8 cellular contexts compared by ENCODE assay signal in genomic region chrX:49041683-49042529, GRCh38. TPM values are rescaled to one million over a fixed set of nuclear protein-coding genes. Genes with fewer than 3 reads are reported as not detected.
DNase-seq lines count a peak whose midpoint lies in the region; ATAC-seq and TF ChIP-seq lines count a peak whose summit lies in the region.

No MANE protein-coding gene starts in this region.

- 7 to 31% methylated on average over 10 to 11 of the region's 11 CpGs for WGBS in lower leg skin, 2 donors
- WGBS in transverse colon (ENCODE audit: low coverage in 1 of 2), 2 donors, result 35% methylated on average over 11 of the region's 11 CpGs; no CpG with 5 or more reads in 1 of the 2 donors

- DNase-seq in GM12865 (ENCODE audit: low read depth) (peak; percentile 13), NCI-H82 treated with DMSO at 0.1 percent for 48 hours (lab: John Stamatoyannopoulos, UW; ENCODE audit: unreplicated experiment) (peak; percentile 7), breast epithelium (ENCODE audit: low spot score in 2 of 2) (no peak), lower leg skin (ENCODE audit: low spot score in 2 of 2) (no peak), transverse colon (no peak)
- no peak for DNase-seq in activated CD8-positive, alpha-beta memory T cell treated with anti-CD3 and anti-CD28 coated beads, Interleukin-2, amount 50 U/mL, for 48 hours

- TF ChIP-seq EP300 in transverse colon (IDR thresholded peaks at IDR 0.05; ENCODE audit: low read depth), result no peak

- in situ Hi-C loops in transverse colon (cut with MboI; ENCODE audit: low pct_ligation_motif_present in 1 of 4, low pct_unique_long_range_greater_than_20kb in 1 of 4, low sequenced_read_pairs in 3 of 4), result no loop called here

- H3K4me1 ChIP-seq in breast epithelium (peaks cover 0 to 5% of the 10 kb centered on the region in 2 donors), transverse colon (peaks cover 0 to 29% (median 6%) of the 10 kb centered on the region in 4 donors)

- peaks cover 0 to 4% of the 10 kb centered on the region in 2 donors for H3K9me3 ChIP-seq in breast epithelium
- H3K9me3 ChIP-seq in transverse colon, result no peaks in the 10 kb centered on the region

- intact Hi-C loops in breast epithelium (cut with DNase I; ENCODE audit: low total_unique reads), result no loop called here
- intact Hi-C loops in lower leg skin (cut with DNase I; ENCODE audit: low total_unique reads), result no loop called here
- intact Hi-C loops in transverse colon (cut with DNase I; ENCODE audit: low total_unique reads), result no loop called here

- TF ChIP-seq POLR2A in breast epithelium (IDR thresholded peaks at IDR 0.05) (no peak), lower leg skin (IDR thresholded peaks at IDR 0.05) (no peak), transverse colon (IDR thresholded peaks at IDR 0.05) (no peak)

- no peaks in the 10 kb centered on the region for H3K27me3 ChIP-seq in breast epithelium
- no peaks in the 10 kb centered on the region for H3K27me3 ChIP-seq in transverse colon

- peak overlapping the region; percentile 98 to 100 for H3K27ac ChIP-seq in breast epithelium
- H3K27ac ChIP-seq in transverse colon, result peak overlapping the region; percentile 92 to 97 (median 96)

- no peak for TF ChIP-seq CTCF in GM12865 (IDR thresholded peaks at IDR 0.05; ENCODE audit: insufficient read depth, low read depth, low read length, missing control alignments)
- TF ChIP-seq CTCF in breast epithelium (IDR thresholded peaks at IDR 0.05), result no peak
- TF ChIP-seq CTCF in lower leg skin (IDR thresholded peaks at IDR 0.05), result no peak
- no peak for TF ChIP-seq CTCF in transverse colon (IDR thresholded peaks at IDR 0.05)

- ATAC-seq in HG03460 (IDR thresholded peaks at IDR 0.05; ENCODE audit: unreplicated experiment), result no peak
- no peak for ATAC-seq in HG03354 (IDR thresholded peaks at IDR 0.05; ENCODE audit: poor library complexity, severe bottlenecking, unreplicated experiment)

- H3K4me3 ChIP-seq in GM12865 (ENCODE audit: low read depth, low read length), result peak overlapping the region; percentile 82
- peak overlapping the region; percentile 71 to 91 (median 79) for H3K4me3 ChIP-seq in breast epithelium
- peak overlapping the region; percentile 64 for H3K4me3 ChIP-seq in lower leg skin (ENCODE audit: low read depth, poor library complexity, severe bottlenecking)
- H3K4me3 ChIP-seq in transverse colon, result peak overlapping the region; percentile 43 to 80 (median 78)

- H3K36me3 ChIP-seq in breast epithelium, result no peaks in the 10 kb centered on the region
- H3K36me3 ChIP-seq in transverse colon, result peaks cover 0 to 10% (median 0%) of the 10 kb centered on the region in 4 donors

RNA-seq across cellular contexts. Expression of gene TFE3, which starts 1.3 kb away (rescaled TPM):
- total RNA-seq in breast epithelium (10 to 100 TPM; 44.1 to 93.3 (median 52.1) TPM), lower leg skin (10 to 100 TPM; 37.1 to 55.9 (median 53.6) TPM), transverse colon (10 to 100 TPM; 31.7 to 45.6 (median 44.7) TPM)

RNA-seq across cellular contexts. Expression of gene CCDC120, which starts 16.9 kb away (rescaled TPM):
- total RNA-seq in breast epithelium (1 to 10 TPM in 2 of 3 donors, under 1 TPM in 1; 0.80 to 6.3 (median 4.3) TPM), lower leg skin (10 to 100 TPM; 33.7 to 51.9 (median 36.0) TPM), transverse colon (10 to 100 TPM in 2 of 4 donors, 1 to 10 TPM in 2; 4.4 to 19.1 (median 9.9) TPM)

RNA-seq across cellular contexts. Expression of gene PRAF2, which starts 31.9 kb away (rescaled TPM):
- total RNA-seq in breast epithelium, result 10 to 100 TPM in 1 of 3 donors, 1 to 10 TPM in 2; 5.9 to 18.4 (median 6.6) TPM
- 10 to 100 TPM in 1 of 4 donors, 1 to 10 TPM in 3; 6.2 to 11.2 (median 7.7) TPM for total RNA-seq in lower leg skin
- total RNA-seq in transverse colon, result 10 to 100 TPM in 2 of 4 donors, 1 to 10 TPM in 2; 3.4 to 16.8 (median 9.2) TPM

RNA-seq across cellular contexts. Expression of gene WDR45, which starts 37.8 kb away (rescaled TPM):
- total RNA-seq in breast epithelium, result 100 to 1,000 TPM in 1 of 3 donors, 10 to 100 TPM in 2; 95.7 to 134 (median 98.6) TPM
- 100 to 1,000 TPM in 1 of 4 donors, 10 to 100 TPM in 3; 84.4 to 102 (median 87.8) TPM for total RNA-seq in lower leg skin
- total RNA-seq in transverse colon, result 100 to 1,000 TPM in 2 of 4 donors, 10 to 100 TPM in 2; 73.5 to 205 (median 117) TPM

RNA-seq across cellular contexts. Expression of gene GRIPAP1, which starts 39.8 kb away (rescaled TPM):
- total RNA-seq in breast epithelium (10 to 100 TPM; 31.4 to 47.2 (median 34.1) TPM), lower leg skin (10 to 100 TPM; 30.0 to 43.7 (median 32.4) TPM), transverse colon (100 to 1,000 TPM in 1 of 4 donors, 10 to 100 TPM in 3; 34.8 to 102 (median 52.9) TPM)

Comparison
In these comparisons a context has a peak if more than half of its experiments do, and no peak if none do; other contexts are left out.
1. DNase-seq: peak in GM12865 (single experiment) and NCI-H82 treated with DMSO at 0.1 percent for 48 hours (single experiment); none in breast epithelium (0 of 2), lower leg skin (0 of 2), transverse colon (single experiment) and activated CD8-positive, alpha-beta memory T cell treated with anti-CD3 and anti-CD28 coated beads, Interleukin-2, amount 50 U/mL, for 48 hours (single experiment).
2. Peak in every context shown above with its lines, with median percentiles within 50 percentile points of each other: H3K4me3 ChIP-seq.